ENCODE assay signal across 18 cellular contexts in genomic region chr4:185229021-185229818, GRCh38. TPM values are rescaled to one million over a fixed set of nuclear protein-coding genes. Genes with fewer than 3 reads are reported as not detected.
DNase-seq lines count a peak whose midpoint lies in the region; ATAC-seq and TF ChIP-seq lines count a peak whose summit lies in the region.
"Had no signal": no experiment of that assay in that cellular context is flagged by ENCODE, and none has a peak within 500 bp of the region (broad histone marks: within the 10 kb centered on the region; RNA-seq: fewer than 3 reads in every experiment).

No MANE protein-coding gene starts in this region.

- intact Hi-C loops in IMR-90 (cut with micrococcal nuclease) (no loop called here), esophagus muscularis mucosa (cut with DNase I) (no loop called here), MCF 10A (cut with micrococcal nuclease) (no loop called here), adrenal gland (cut with DNase I) (no loop called here)

- POLR2A ChIA-PET in IMR-90 (lab: Charles Lee; ENCODE audit: unreplicated experiment): no interaction called here
- POLR2A ChIA-PET in naive thymus-derived CD8-positive, alpha-beta T cell (lab: Charles Lee): no interaction called here
- POLR2A ChIA-PET in MCF 10A (lab: Yijun Ruan, JAX): no interaction called here

- dilution Hi-C loops in IMR-90 (cut with HindIII; ENCODE audit: low sequenced_read_pairs, unreplicated experiment): no loop called here

- H3K23ac ChIP-seq in IMR-90 (ENCODE audit: low read depth, low read length) (no peak overlapping the region), neuronal stem cell (ENCODE audit: low read depth, low read length, poor library complexity) (no peak overlapping the region)

- CTCF ChIA-PET in IMR-90 (lab: Yijun Ruan, JAX): interaction anchor here (0.6 kb wide), 1 partner anchor 28 kb away, joined by 6 read pairs; no protein-coding TSS in a partner anchor
- CTCF ChIA-PET in MCF 10A (lab: Yijun Ruan, JAX): interaction anchor here (0.6 kb wide), 3 partner anchors 24 to 678 kb away, joined by 3 to 4 read pairs (median 3); no protein-coding TSS in a partner anchor

- H3K14ac ChIP-seq in IMR-90 (replicated peaks; ENCODE audit: low read depth, low read length): no peak overlapping the region
- no peak overlapping the region for H3K14ac ChIP-seq in neuronal stem cell (ENCODE audit: low read length)

- H3K79me1 ChIP-seq in IMR-90 (ENCODE audit: low read depth in 1 of 2, low read length in 2 of 2) (peaks cover 29 to 53% of the 10 kb centered on the region in 2 experiments; a peak in 3 of 4 replicates), neuronal stem cell (ENCODE audit: low read depth, low read length) (no peaks in the 10 kb centered on the region)

- no peak overlapping the region for H2AFZ ChIP-seq in IMR-90 (replicated peaks; ENCODE audit: low read length, poor library complexity)
- no peak overlapping the region for H2AFZ ChIP-seq in neuronal stem cell (ENCODE audit: low read length)

- no peak overlapping the region for H3K4me3 ChIP-seq in IMR-90 (ENCODE audit: insufficient read depth, low read depth, low read length)
- no peak overlapping the region for H3K4me3 ChIP-seq in esophagus muscularis mucosa
- peak overlapping the region in 1 of 2 donors; percentile 62 for H3K4me3 ChIP-seq in neuronal stem cell (ENCODE audit: low read length in 2 of 2)
- H3K4me3 ChIP-seq in adrenal gland: no peak overlapping the region
- H3K4me3 ChIP-seq: A549 had no signal

- in situ Hi-C loops in Caki2 (cut with HindIII; ENCODE audit: low pct_unique_long_range_greater_than_20kb, low sequenced_read_pairs) (no loop called here), IMR-90 (cut with MboI; ENCODE audit: low sequenced_read_pairs) (no loop called here)

- H2BK5ac ChIP-seq in IMR-90 (ENCODE audit: low read depth, low read length, poor library complexity, severe bottlenecking): no peak overlapping the region
- H2BK5ac ChIP-seq in neuronal stem cell (ENCODE audit: low read length): no peak overlapping the region

- H3K27me3 ChIP-seq in IMR-90 (ENCODE audit: control insufficient read depth, insufficient read depth, low read length) (no peaks in the 10 kb centered on the region), esophagus muscularis mucosa (no peaks in the 10 kb centered on the region), neuronal stem cell (ENCODE audit: control insufficient read depth in 3 of 3, insufficient read depth in 3 of 3, low read depth in 1 of 3, low read length in 3 of 3) (no peaks in the 10 kb centered on the region), adrenal gland (no peaks in the 10 kb centered on the region)

- H2BK120ac ChIP-seq in IMR-90 (ENCODE audit: low read depth, low read length) (no peak overlapping the region), neuronal stem cell (ENCODE audit: low read depth, low read length) (no peak overlapping the region)

- H3K9ac ChIP-seq in IMR-90 (ENCODE audit: low read depth, low read length): no peak overlapping the region
- no peak overlapping the region for H3K9ac ChIP-seq in neuronal stem cell (ENCODE audit: low read depth, low read length, poor library complexity)

- H2AK9ac ChIP-seq in IMR-90 (replicated peaks; ENCODE audit: low read depth, low read length, poor library complexity): no peak overlapping the region

- H3K9me3 ChIP-seq in IMR-90 (ENCODE audit: control insufficient read depth, insufficient read depth, low read length): no peaks in the 10 kb centered on the region
- no peaks in the 10 kb centered on the region for H3K9me3 ChIP-seq in esophagus muscularis mucosa
- no peaks in the 10 kb centered on the region for H3K9me3 ChIP-seq in neuronal stem cell (replicated peaks in 1 of 2; ENCODE audit: control insufficient read depth in 2 of 2, insufficient read depth in 1 of 2, low read depth in 1 of 2, low read length in 2 of 2)
- H3K9me3 ChIP-seq in adrenal gland (replicated peaks in 1 of 3): no peaks in the 10 kb centered on the region
- H3K9me3 ChIP-seq: A549 had no signal

- H4K5ac ChIP-seq in IMR-90 (ENCODE audit: low read depth, low read length): no peak overlapping the region

- no peak overlapping the region for H3K27ac Mint-ChIP-seq in naive thymus-derived CD8-positive, alpha-beta T cell
- no peak overlapping the region for H3K27ac Mint-ChIP-seq in MCF 10A (ENCODE audit: low read depth, unreplicated experiment)
- H3K27ac Mint-ChIP-seq: CD14-positive monocyte had no signal

- no peaks in the 10 kb centered on the region for H3K36me3 ChIP-seq in IMR-90 (ENCODE audit: control insufficient read depth, insufficient read depth, low read length)
- H3K36me3 ChIP-seq in esophagus muscularis mucosa: no peaks in the 10 kb centered on the region
- H3K36me3 ChIP-seq in neuronal stem cell (replicated peaks in 1 of 2; ENCODE audit: control insufficient read depth in 2 of 2, insufficient read depth in 2 of 2, low read length in 2 of 2): no peaks in the 10 kb centered on the region
- H3K36me3 ChIP-seq in adrenal gland (replicated peaks in 1 of 2): no peaks in the 10 kb centered on the region

- BruUV-seq in IMR-90 (replicated peaks; lab: Mats Ljungman, UMichigan) (no TSS peak), MCF 10A (replicated peaks; lab: Mats Ljungman, UMichigan) (no TSS peak)

- WGBS in IMR-90 (ENCODE audit: extremely low coverage in 2 of 2, insufficient read length in 1 of 2), 2 experiments: 94% methylated on average over 7 of the region's 19 CpGs; no CpG with 5 or more reads in 1 of the 2 experiments
- WGBS in esophagus muscularis mucosa: 94% methylated on average over 19 of the region's 19 CpGs
- WGBS in neuronal stem cell (ENCODE audit: extremely low coverage in 2 of 2, insufficient read length in 2 of 2, insufficient replicate concordance in 1 of 2), 2 donors: no CpG with 5 or more reads among the region's 19 CpGs
- 88 to 95% (median 91%) methylated on average over 19 of the region's 19 CpGs for WGBS in adrenal gland, 4 donors

- peaks cover 7% of the 10 kb centered on the region for H4K20me1 ChIP-seq in IMR-90 (ENCODE audit: insufficient read depth, low read length)

- peak; percentile 83 for DNase-seq in Caki2 (ENCODE audit: low read depth)
- DNase-seq in IMR-90: no peak
- no peak for DNase-seq in esophagus muscularis mucosa (ENCODE audit: extremely low spot score)
- no peak for DNase-seq in neuronal stem cell (ENCODE audit: low spot score)
- no peak for DNase-seq in naive thymus-derived CD8-positive, alpha-beta T cell
- no peak for DNase-seq in stimulated activated CD4-positive, alpha-beta T cell treated with anti-CD3 and anti-CD28 coated beads, Interleukin-4, amount 100 ng/mL, for 1 hour
- DNase-seq in MCF 10A (ENCODE audit: unreplicated experiment): no peak
- no peak for DNase-seq in adrenal gland
- DNase-seq: COR-L47, DMS153, MM.1S, NCI-H1092 treated with DMSO at 0.1 percent for 48 hours, NCI-H2081 treated with DMSO at 0.1 percent for 48 hours, NCI-H524 had no signal

- no peak for ATAC-seq in IMR-90 (ENCODE audit: low read depth)
- ATAC-seq in naive thymus-derived CD8-positive, alpha-beta T cell: no peak
- ATAC-seq: A549, HepG2, Panc1 had no signal

- H2BK15ac ChIP-seq in IMR-90 (ENCODE audit: low read depth, low read length) (no peak overlapping the region), neuronal stem cell (ENCODE audit: low read length) (no peak overlapping the region)

- H3K56ac ChIP-seq in IMR-90 (ENCODE audit: extremely low read depth, insufficient read depth, low read length): no peak overlapping the region

- H4K91ac ChIP-seq in IMR-90 (ENCODE audit: insufficient read depth, low read depth, low read length) (no peak overlapping the region), neuronal stem cell (ENCODE audit: low read depth, low read length, poor library complexity) (no peak overlapping the region)

- H3K18ac ChIP-seq in IMR-90 (ENCODE audit: low read depth, low read length) (no peak overlapping the region), neuronal stem cell (ENCODE audit: low read length) (peak overlapping the region; percentile 31)

- H3K27ac ChIP-seq in IMR-90 (ENCODE audit: insufficient read depth, low read length): no peak overlapping the region
- peak overlapping the region in 3 of 4 donors; percentile 5 to 73 (median 31) for H3K27ac ChIP-seq in esophagus muscularis mucosa (replicated peaks in 1 of 4)
- H3K27ac ChIP-seq in neuronal stem cell (replicated peaks; ENCODE audit: low read length): no peak overlapping the region
- no peak overlapping the region for H3K27ac ChIP-seq in adrenal gland
- H3K27ac ChIP-seq: A549 had no signal

- no peak for TF ChIP-seq RAD21 in IMR-90 (IDR thresholded peaks at IDR 0.05; ENCODE audit: low read length)

- H3K4me3 Mint-ChIP-seq in naive thymus-derived CD8-positive, alpha-beta T cell: no peak overlapping the region
- H3K4me3 Mint-ChIP-seq in MCF 10A (ENCODE audit: unreplicated experiment): no peak overlapping the region
- H3K4me3 Mint-ChIP-seq: CD14-positive monocyte had no signal

- H2BK20ac ChIP-seq in IMR-90 (ENCODE audit: low read depth, low read length): no peak overlapping the region

- H3K36me3 Mint-ChIP-seq in naive thymus-derived CD8-positive, alpha-beta T cell: no peaks in the 10 kb centered on the region
- H3K36me3 Mint-ChIP-seq in MCF 10A (ENCODE audit: insufficient read depth, unreplicated experiment): no peaks in the 10 kb centered on the region
- H3K36me3 Mint-ChIP-seq: CD14-positive monocyte had no signal

- no peak for TF ChIP-seq EP300 in esophagus muscularis mucosa (IDR thresholded peaks at IDR 0.05)

- no peaks in the 10 kb centered on the region for H3K27me3 Mint-ChIP-seq in naive thymus-derived CD8-positive, alpha-beta T cell
- no peaks in the 10 kb centered on the region for H3K27me3 Mint-ChIP-seq in MCF 10A (ENCODE audit: insufficient read depth, unreplicated experiment)

- no peak overlapping the region for H3K4ac ChIP-seq in IMR-90 (ENCODE audit: low read depth, low read length)
- no peak overlapping the region for H3K4ac ChIP-seq in neuronal stem cell (ENCODE audit: low read length)

- H3K4me2 ChIP-seq in IMR-90 (ENCODE audit: low read depth, low read length): no peak overlapping the region
- no peak overlapping the region for H3K4me2 ChIP-seq in neuronal stem cell (ENCODE audit: insufficient read depth, low read length, poor library complexity, severe bottlenecking)
- H3K4me2 ChIP-seq: A549 had no signal

- H4K8ac ChIP-seq in IMR-90 (ENCODE audit: low read depth in 2 of 2, low read length in 2 of 2) (no peak overlapping the region), neuronal stem cell (ENCODE audit: low read depth, low read length) (no peak overlapping the region)

- no peaks in the 10 kb centered on the region for H3K9me3 Mint-ChIP-seq in naive thymus-derived CD8-positive, alpha-beta T cell
- no peaks in the 10 kb centered on the region for H3K9me3 Mint-ChIP-seq in MCF 10A (ENCODE audit: unreplicated experiment)

- no peak overlapping the region for H2BK12ac ChIP-seq in neuronal stem cell (ENCODE audit: low read length)

- H3K4me1 ChIP-seq in IMR-90 (ENCODE audit: control insufficient read depth, insufficient read depth, low read length): no peaks in the 10 kb centered on the region; the same call in 1 of the 2 replicates
- H3K4me1 ChIP-seq in esophagus muscularis mucosa: peaks cover 9 to 31% (median 21%) of the 10 kb centered on the region in 4 donors
- H3K4me1 ChIP-seq in neuronal stem cell (ENCODE audit: control insufficient read depth in 2 of 2, insufficient read depth in 1 of 2, low read depth in 1 of 2, low read length in 2 of 2): peaks cover 2 to 6% of the 10 kb centered on the region in 2 donors
- H3K4me1 ChIP-seq in adrenal gland (replicated peaks in 1 of 2): peaks cover 14 to 21% of the 10 kb centered on the region in 2 donors
- H3K4me1 ChIP-seq: A549 had no signal

- peaks cover 5% of the 10 kb centered on the region; the same call in 1 of the 2 replicates for H3K9me1 ChIP-seq in IMR-90 (ENCODE audit: insufficient read depth, low read length)

- TF ChIP-seq CTCF in IMR-90 (conservative IDR thresholded peaks at IDR 0.05; ENCODE audit: low read depth, low read length) (no peak), esophagus muscularis mucosa (IDR thresholded peaks at IDR 0.05) (no peak), MCF 10A (IDR thresholded peaks at IDR 0.05; ENCODE audit: unreplicated experiment) (no peak), adrenal gland (IDR thresholded peaks at IDR 0.05) (no peak)

- peaks cover 0 to 16% (median 8%) of the 10 kb centered on the region in 4 donors for H3K4me1 Mint-ChIP-seq in naive thymus-derived CD8-positive, alpha-beta T cell
- peaks cover 7% of the 10 kb centered on the region for H3K4me1 Mint-ChIP-seq in MCF 10A (ENCODE audit: insufficient read depth, unreplicated experiment)
- H3K4me1 Mint-ChIP-seq: CD14-positive monocyte had no signal

- H2AK5ac ChIP-seq in IMR-90 (ENCODE audit: low read depth, low read length) (peak overlapping the region; percentile 48; the same call in 1 of the 2 replicates), neuronal stem cell (ENCODE audit: low read depth, low read length) (no peak overlapping the region)

- TF ChIP-seq POLR2A in IMR-90 (IDR thresholded peaks at IDR 0.05; ENCODE audit: low read depth, low read length) (no peak), esophagus muscularis mucosa (IDR thresholded peaks at IDR 0.05; ENCODE audit: low read depth) (no peak), adrenal gland (IDR thresholded peaks at IDR 0.05) (no peak)

RNA-seq across cellular contexts. Expression of gene SNX25, which starts 19.8 kb away (rescaled TPM):
- total RNA-seq in Caki2 (2014; rRNA removed; shearing (Covaris generic); ENCODE audit: low replicate concordance): 20.7 and 26.2 TPM in 2 replicates
- total RNA-seq in IMR-90 (2012; rRNA removed): 28.3 and 30.0 TPM in 2 replicates
- 9.2 and 11.4 TPM in 2 replicates for polyA plus RNA-seq in IMR-90 (2012; rRNA removed)
- 3.2 and 4.7 TPM in 2 replicates for polyA plus RNA-seq in IMR-90 (2012; cell fraction: cytosol; rRNA removed)
- polyA plus RNA-seq in IMR-90 (2012; cell fraction: nucleus; rRNA removed; ENCODE audit: low replicate concordance): 2.4 and 9.8 TPM in 2 replicates
- 10 to 100 TPM; 19.9 to 23.8 (median 21.5) TPM for total RNA-seq in esophagus muscularis mucosa
- 19.4 TPM for polyA plus RNA-seq in neuronal stem cell (2013, experiment 1 of 2)
- 19.6 TPM for polyA plus RNA-seq in neuronal stem cell (2013, experiment 2 of 2)
- total RNA-seq in naive thymus-derived CD8-positive, alpha-beta T cell: 10 to 100 TPM; 14.6 to 16.6 TPM
- 1 to 10 TPM; 4.2 to 7.6 (median 4.6) TPM for polyA plus RNA-seq in naive thymus-derived CD8-positive, alpha-beta T cell
- total RNA-seq in MCF 10A (2022): 10.5 and 14.4 TPM in 2 replicates
- total RNA-seq in adrenal gland: 10 to 100 TPM in 7 of 8 donors, 1 to 10 TPM in 1; 9.9 to 29.3 (median 17.4) TPM
- 10 to 100 TPM in 1 of 3 donors, 1 to 10 TPM in 2; 4.7 to 11.0 (median 5.9) TPM for polyA plus RNA-seq in adrenal gland

RNA-seq across cellular contexts. Expression of gene CFAP97, which starts 25.4 kb away (rescaled TPM):
- total RNA-seq in Caki2 (2014; rRNA removed; shearing (Covaris generic); ENCODE audit: low replicate concordance): 10.7 and 14.1 TPM in 2 replicates
- 16.0 and 33.9 TPM in 2 replicates for total RNA-seq in IMR-90 (2012; rRNA removed)
- 12.7 and 14.5 TPM in 2 replicates for polyA plus RNA-seq in IMR-90 (2012; rRNA removed)
- polyA plus RNA-seq in IMR-90 (2012; cell fraction: cytosol; rRNA removed): 1.5 and 2.1 TPM in 2 replicates
- polyA plus RNA-seq in IMR-90 (2012; cell fraction: nucleus; rRNA removed; ENCODE audit: low replicate concordance): 0.60 and 8.5 TPM in 2 replicates
- total RNA-seq in esophagus muscularis mucosa: 10 to 100 TPM; 30.2 to 36.8 (median 35.1) TPM
- polyA plus RNA-seq in neuronal stem cell (2013, experiment 1 of 2): 47.3 TPM
- 51.5 TPM for polyA plus RNA-seq in neuronal stem cell (2013, experiment 2 of 2)
- 10 to 100 TPM; 37.2 to 38.3 TPM for total RNA-seq in naive thymus-derived CD8-positive, alpha-beta T cell
- polyA plus RNA-seq in naive thymus-derived CD8-positive, alpha-beta T cell: 10 to 100 TPM; 65.1 to 73.0 (median 71.0) TPM
- 80.2 and 95.0 TPM in 2 replicates for total RNA-seq in MCF 10A (2022)
- 10 to 100 TPM; 13.6 to 32.8 (median 27.2) TPM for total RNA-seq in adrenal gland
- 10 to 100 TPM in 1 of 3 donors, 1 to 10 TPM in 2; 3.9 to 33.3 (median 5.6) TPM for polyA plus RNA-seq in adrenal gland

Comparison
In these comparisons a context has a peak if more than half of its experiments do, and no peak if none do; other contexts are left out.
1. H3K27ac ChIP-seq: peak in esophagus muscularis mucosa (3 of 4); none in IMR-90 (single experiment), neuronal stem cell (single experiment) and adrenal gland (0 of 5).